Comparison of ENCODE assay signal across 23 cellular contexts in the genomic region with DNA sequence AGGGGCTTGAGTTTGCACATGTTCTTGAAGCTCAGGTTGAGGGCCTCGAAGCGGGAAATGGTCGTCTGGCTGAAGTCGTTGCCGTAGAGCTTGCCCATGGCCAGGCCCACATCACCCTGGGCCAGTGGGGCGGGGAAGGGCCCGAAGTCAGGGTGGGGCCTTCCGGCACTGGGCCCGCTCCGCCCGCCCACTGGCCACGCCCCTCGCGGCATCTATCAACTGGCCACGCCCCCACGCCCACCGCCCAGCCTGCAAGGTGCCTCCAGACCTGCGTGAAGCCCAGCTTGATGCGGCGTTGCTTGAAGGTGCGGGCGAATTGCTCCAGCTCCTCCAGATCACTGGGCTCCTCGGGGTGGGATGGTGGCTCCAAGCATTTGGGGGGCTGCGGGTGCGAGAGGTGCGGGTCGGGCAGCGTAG. TPM values are rescaled to one million over a fixed set of nuclear protein-coding genes. Genes with fewer than 3 reads are reported as not detected.
A peak's percentile ranks its signal among the peaks of the same experiment; 100 is the strongest.
DNase-seq lines count a peak whose midpoint lies in the region; ATAC-seq, FAIRE-seq and TF ChIP-seq lines count a peak whose summit lies in the region.
"Had no signal": no experiment of that assay in that cellular context is flagged by ENCODE, and none has a peak within 500 bp of the region (broad histone marks: within the 10 kb centered on the region; RNA-seq: fewer than 3 reads in every experiment).

No MANE protein-coding gene starts in this region.

- no peak for TF ChIP-seq EP300 in K562 (IDR thresholded peaks at IDR 0.05; ENCODE audit: low read length)

- DNase-seq in K562 (ENCODE audit: extremely low read depth in 1 of 4, low spot score in 3 of 4): peak; percentile 37 to 87 (median 72)
- DNase-seq in iPS-NIHi7 (ENCODE audit: extremely low spot score): peak; percentile 94
- DNase-seq in retinal pigment epithelial cell (ENCODE audit: low read depth): no peak
- DNase-seq in GM19240 (ENCODE audit: insufficient read length, low spot score): no peak
- no peak for DNase-seq in dermis blood vessel endothelial cell
- DNase-seq: CD4-positive, alpha-beta memory T cell; KBM-7; NCI-H1930; NK-92 treated with Interleukin-12 subunit alpha and Interleukin-12 subunit beta, amount 100 ng/mL, for 24 hours; SK-N-SH; spleen; stimulated activated CD8-positive, alpha-beta memory T cell treated with anti-CD3 and anti-CD28 coated beads, Interleukin-4, amount 100 ng/mL, for 48 hours; T-helper 9 cell had no signal

- no peak for TF ChIP-seq POLR2A in K562 (conservative IDR thresholded peaks at IDR 0.05)

- H3K4me1 ChIP-seq in HUES6 (ENCODE audit: control insufficient read depth, insufficient read depth, low read length): peaks cover 11% of the 10 kb centered on the region
- H3K4me1 ChIP-seq in K562 (replicated peaks in 1 of 2; ENCODE audit: control insufficient read depth in 2 of 2, insufficient read depth in 2 of 2, low read length in 2 of 2): peaks cover 0 to 30% of the 10 kb centered on the region in 2 experiments; a peak in 4 of 5 replicates
- H3K4me1 ChIP-seq: psoas muscle had no signal

- H3K79me2 ChIP-seq in K562 (ENCODE audit: control insufficient read depth, insufficient read depth, low read length): no peaks in the 10 kb centered on the region

- BruUV-seq in K562 (replicated peaks; lab: Mats Ljungman, UMichigan): no TSS peak

- TF ChIP-seq CTCF in K562 (IDR thresholded peaks at IDR 0.05 in 2 of 3, conservative IDR thresholded peaks at IDR 0.05 in 1 of 3; ENCODE audit: insufficient read depth in 2 of 3, low read depth in 1 of 3, low read length in 3 of 3): no peak
- no peak for TF ChIP-seq CTCF in retinal pigment epithelial cell (conservative IDR thresholded peaks at IDR 0.05; ENCODE audit: low read depth, low read length)

- 0 out of 2 replicates have a peak overlapping the region, but pooled peaks have one; percentile 66 for H2AFZ ChIP-seq in K562 (ENCODE audit: low read depth, low read length)

- intact Hi-C loops in K562 (cut with micrococcal nuclease): no loop called here

- no peaks in the 10 kb centered on the region for H3K9me1 ChIP-seq in K562 (ENCODE audit: control insufficient read depth, insufficient read depth, low read length)

- CTCF ChIA-PET in K562 (lab: Yijun Ruan, JAX; ENCODE audit: low intra/inter-chr PET ratio): no interaction called here

- no peak for TF ChIP-seq RAD21 in K562 (CRISPR knock-in tag; conservative IDR thresholded peaks at IDR 0.05 in 1 of 2, IDR thresholded peaks at IDR 0.05 in 1 of 2)

- H3K4me3 ChIP-seq in HUES6 (ENCODE audit: low read depth, low read length): peak overlapping the region; percentile 52
- no peak overlapping the region for H3K4me3 ChIP-seq in K562
- peak overlapping the region; percentile 14 for H3K4me3 ChIP-seq in retinal pigment epithelial cell (ENCODE audit: low read length)
- H3K4me3 ChIP-seq: psoas muscle, spleen, thoracic aorta had no signal

- in situ Hi-C loops in K562 (cut with MboI): no loop called here

- H3K27ac ChIP-seq in HUES6 (ENCODE audit: low read depth, low read length) (no peak overlapping the region), K562 (ENCODE audit: extremely low read depth, low read depth, low read length) (no peak overlapping the region)
- H3K27ac ChIP-seq: psoas muscle, spleen, thoracic aorta had no signal

- ATAC-seq in K562 (peak; percentile 87), GM21576 (IDR thresholded peaks at IDR 0.05; ENCODE audit: unreplicated experiment) (no peak)
- ATAC-seq: natural killer cell treated with Interleukin-12 subunit alpha and Interleukin-12 subunit beta and Interleukin-15 and Interleukin-18, amount 100 ng/mL, for 72 hours; psoas muscle had no signal

- H3K36me3 ChIP-seq in HUES6 (ENCODE audit: control insufficient read depth, insufficient read depth, low read length) (no peaks in the 10 kb centered on the region), K562 (ENCODE audit: control insufficient read depth, insufficient read depth, low read length) (no peaks in the 10 kb centered on the region)
- H3K36me3 ChIP-seq: thoracic aorta had no signal

- POLR2A ChIA-PET in K562 (lab: Yijun Ruan, JAX): interaction anchor here (0.6 to 1.0 kb wide), 2 partner anchors 27 to 313 kb away, joined by 3 to 5 read pairs; no protein-coding TSS in a partner anchor

- 29% methylated on average over 13 of the region's 28 CpGs for WGBS in K562 (ENCODE audit: insufficient coverage, low coverage, missing lambda C conversion rate)

- 0 out of 2 replicates have a peak, but pooled peaks cover 3% of the 10 kb centered on the region for H3K27me3 ChIP-seq in HUES6 (ENCODE audit: control insufficient read depth, insufficient read depth, low read length)
- peaks cover 2 to 18% of the 10 kb centered on the region in 2 experiments; a peak in 3 of 5 replicates for H3K27me3 ChIP-seq in K562 (ENCODE audit: control insufficient read depth in 2 of 2, insufficient read depth in 2 of 2, low read length in 2 of 2)

- FAIRE-seq in K562 (lab: Jason Lieb, UNC): no peak
- FAIRE-seq: bronchial epithelial cell, GM12892, islet of Langerhans, RCC 7860 had no signal

- H3K9me3 ChIP-seq in HUES6 (ENCODE audit: control insufficient read depth, insufficient read depth, low read depth, low read length): no peaks in the 10 kb centered on the region
- H3K9me3 ChIP-seq in K562 (replicated peaks; ENCODE audit: control insufficient read depth, insufficient read depth, low read depth, low read length): no peaks in the 10 kb centered on the region
- H3K9me3 ChIP-seq: psoas muscle, SK-N-SH, spleen, thoracic aorta had no signal

- H3K9ac ChIP-seq in HUES6 (ENCODE audit: low read length) (no peak overlapping the region), K562 (ENCODE audit: insufficient read depth in 1 of 2, low read depth in 2 of 2, low read length in 2 of 2) (no peak overlapping the region; a peak in 1 of 4 replicates)
- H3K9ac ChIP-seq: SK-N-SH had no signal

- H3K4me2 ChIP-seq in K562 (ENCODE audit: insufficient read depth, low read length): no peak overlapping the region
- H3K4me2 ChIP-seq: SK-N-SH had no signal

- H4K20me1 ChIP-seq in K562 (replicated peaks; ENCODE audit: control insufficient read depth, insufficient read depth, low read length): no peaks in the 10 kb centered on the region

RNA-seq across cellular contexts. Expression of a gene that starts 19.9 kb away (rescaled TPM):
- total RNA-seq in K562 (2011; cell fraction: chromatin; rRNA removed; ENCODE audit: low replicate concordance): 6.5 and 25.2 TPM in 2 replicates
- total RNA-seq in K562 (2011; cell fraction: nucleolus; rRNA removed): 24.3 and 26.2 TPM in 2 replicates
- total RNA-seq in K562 (2011; cell fraction: nucleoplasm; rRNA removed): 12.0 and 13.4 TPM in 2 replicates
- total RNA-seq in K562 (2014; rRNA removed) (12.0 and 21.6 TPM in 2 replicates), K562 (2014; rRNA removed; fragmentation: Illumina TruSeq; extraction: Trizol) (1.9 and 2.6 TPM in 2 replicates), K562 (2015; rRNA removed; fragmentation: Illumina TruSeq; extraction: Trizol) (9.2 and 10.5 TPM in 2 replicates), K562 (2021) (20.7 and 21.0 TPM in 2 replicates), dermis blood vessel endothelial cell (17.3 and 17.4 TPM in 2 replicates)
- polyA plus RNA-seq in K562 (2011; rRNA removed) (7.1 and 12.1 TPM in 2 replicates), K562 (2014; fragmentation: Illumina TruSeq; extraction: Trizol) (8.4 and 13.7 TPM in 2 replicates), K562 (2014; fragmentation: Nextera tagmentation; extraction: Ambion mirVana) (under 1 TPM; 0.24 to 0.34 TPM), K562 (2014; rRNA removed) (11.2 and 13.4 TPM in 2 replicates)
- polyA plus RNA-seq in K562 (2011; cell fraction: cytosol; rRNA removed): 15.2 and 35.3 TPM in 2 replicates
- 9.6 and 17.8 TPM in 2 replicates for polyA plus RNA-seq in K562 (2011; cell fraction: nucleus; rRNA removed)
- polyA plus RNA-seq in K562 (2012): 13.6 and 14.2 TPM in 2 replicates
- 7.1 and 9.8 TPM in 2 replicates for polyA minus RNA-seq in K562 (2011; rRNA and poly(A)+ RNA removed)
- polyA minus RNA-seq in K562 (2011; cell fraction: cytosol; rRNA and poly(A)+ RNA removed): 22.7 and 24.3 TPM in 2 replicates
- polyA minus RNA-seq in K562 (2011; cell fraction: nucleus; rRNA and poly(A)+ RNA removed): 11.4 and 14.6 TPM in 2 replicates

RNA-seq across cellular contexts. Expression of a gene that starts 25.8 kb away (rescaled TPM):
- total RNA-seq in K562 (2011; cell fraction: chromatin; rRNA removed; ENCODE audit: low replicate concordance): 0.12 and 1.3 TPM in 2 replicates
- total RNA-seq in K562 (2011; cell fraction: nucleolus; rRNA removed): 0.50 and 0.53 TPM in 2 replicates
- 0.29 and 0.31 TPM in 2 replicates for total RNA-seq in K562 (2011; cell fraction: nucleoplasm; rRNA removed)
- total RNA-seq in K562 (2014; rRNA removed) (0.27 and 0.29 TPM in 2 replicates), K562 (2014; rRNA removed; fragmentation: Illumina TruSeq; extraction: Trizol) (0.55 TPM in 1 of 2 replicates, not detected in the other), K562 (2015; rRNA removed; fragmentation: Illumina TruSeq; extraction: Trizol) (0.40 TPM in 1 of 2 replicates, not detected in the other), K562 (2021) (0.51 and 0.58 TPM in 2 replicates), dermis blood vessel endothelial cell (0.05 and 0.17 TPM in 2 replicates)
- polyA plus RNA-seq in K562 (2011; rRNA removed) (0.04 and 0.09 TPM in 2 replicates), K562 (2014; fragmentation: Illumina TruSeq; extraction: Trizol) (0.06 and 0.12 TPM in 2 replicates), K562 (2014; fragmentation: Nextera tagmentation; extraction: Ambion mirVana) (not detected), K562 (2014; rRNA removed) (0.04 and 0.27 TPM in 2 replicates)
- 0.04 and 0.06 TPM in 2 replicates for polyA plus RNA-seq in K562 (2011; cell fraction: cytosol; rRNA removed)
- polyA plus RNA-seq in K562 (2011; cell fraction: nucleus; rRNA removed): 0.27 and 0.48 TPM in 2 replicates
- polyA plus RNA-seq in K562 (2012): 0.34 and 11.2 TPM in 2 replicates
- 0.06 and 0.63 TPM in 2 replicates for polyA minus RNA-seq in K562 (2011; rRNA and poly(A)+ RNA removed)
- polyA minus RNA-seq in K562 (2011; cell fraction: cytosol; rRNA and poly(A)+ RNA removed): not detected in 2 replicates
- polyA minus RNA-seq in K562 (2011; cell fraction: nucleus; rRNA and poly(A)+ RNA removed): 0.33 TPM in 1 of 2 replicates, not detected in the other
- total RNA-seq: dermis microvascular lymphatic vessel endothelial cell had no signal
- polyA plus RNA-seq: CD4-positive, alpha-beta memory T cell had no signal

RNA-seq across cellular contexts. Expression of a gene that starts 36.4 kb away (rescaled TPM):
- total RNA-seq in K562 (2011; cell fraction: chromatin; rRNA removed; ENCODE audit: low replicate concordance): 0.88 and 0.93 TPM in 2 replicates
- total RNA-seq in K562 (2011; cell fraction: nucleolus; rRNA removed): 0.39 and 0.50 TPM in 2 replicates
- total RNA-seq in K562 (2011; cell fraction: nucleoplasm; rRNA removed): 0.44 and 0.76 TPM in 2 replicates
- total RNA-seq in K562 (2014; rRNA removed) (0.14 and 0.37 TPM in 2 replicates), K562 (2014; rRNA removed; fragmentation: Illumina TruSeq; extraction: Trizol) (0.03 and 0.07 TPM in 2 replicates), K562 (2015; rRNA removed; fragmentation: Illumina TruSeq; extraction: Trizol) (0.14 and 0.19 TPM in 2 replicates), K562 (2021) (0.56 and 0.60 TPM in 2 replicates), dermis blood vessel endothelial cell (0.17 and 0.56 TPM in 2 replicates)
- polyA plus RNA-seq in K562 (2011; rRNA removed) (0.26 and 0.28 TPM in 2 replicates), K562 (2014; fragmentation: Illumina TruSeq; extraction: Trizol) (0.42 and 0.68 TPM in 2 replicates), K562 (2014; fragmentation: Nextera tagmentation; extraction: Ambion mirVana) (under 1 TPM; 0.03 TPM), K562 (2014; rRNA removed) (0.61 and 1.1 TPM in 2 replicates)
- 0.12 and 0.46 TPM in 2 replicates for polyA plus RNA-seq in K562 (2011; cell fraction: cytosol; rRNA removed)
- 0.88 and 1.2 TPM in 2 replicates for polyA plus RNA-seq in K562 (2011; cell fraction: nucleus; rRNA removed)
- 0.33 and 0.73 TPM in 2 replicates for polyA plus RNA-seq in K562 (2012)
- polyA minus RNA-seq in K562 (2011; rRNA and poly(A)+ RNA removed): 0.11 and 0.12 TPM in 2 replicates
- not detected in 2 replicates for polyA minus RNA-seq in K562 (2011; cell fraction: cytosol; rRNA and poly(A)+ RNA removed)
- 0.40 and 0.56 TPM in 2 replicates for polyA minus RNA-seq in K562 (2011; cell fraction: nucleus; rRNA and poly(A)+ RNA removed)

Comparison
In these comparisons a context has a peak if more than half of its experiments do, and no peak if none do; other contexts are left out.
1. DNase-seq: peak in K562 (4 of 4) and iPS-NIHi7 (single experiment); none in retinal pigment epithelial cell (single experiment), GM19240 (single experiment) and dermis blood vessel endothelial cell (single experiment).